ENCODE assay signal across 19 cellular contexts in genomic region chr11:76321820-76322524, GRCh38. TPM values are rescaled to one million over a fixed set of nuclear protein-coding genes. Genes with fewer than 3 reads are reported as not detected.
A peak's percentile ranks its signal among the peaks of the same experiment; 100 is the strongest.
DNase-seq lines count a peak whose midpoint lies in the region; ATAC-seq and TF ChIP-seq lines count a peak whose summit lies in the region.
"Had no signal": no experiment of that assay in that cellular context is flagged by ENCODE, and none has a peak within 500 bp of the region (broad histone marks: within the 10 kb centered on the region; RNA-seq: fewer than 3 reads in every experiment).

No MANE protein-coding gene starts in this region.

- H3K36me3 ChIP-seq in ectodermal cell (ENCODE audit: control insufficient read depth, insufficient read depth, low read length) (no peaks in the 10 kb centered on the region), mesenchymal stem cell (ENCODE audit: control insufficient read depth in 1 of 2, insufficient read depth in 2 of 2, low read depth in 1 of 2, low read length in 2 of 2) (no peaks in the 10 kb centered on the region), thoracic aorta (no peaks in the 10 kb centered on the region), SJCRH30 (no peaks in the 10 kb centered on the region)
- no peaks in the 10 kb centered on the region for H3K36me3 ChIP-seq in effector memory CD4-positive, alpha-beta T cell (ENCODE audit: control insufficient read depth, insufficient read depth, low read length)
- H3K36me3 ChIP-seq: WERI-Rb-1 had no signal

- no peak overlapping the region for H3K14ac ChIP-seq in mesenchymal stem cell (ENCODE audit: low read length in 2 of 2)

- H4K91ac ChIP-seq in mesenchymal stem cell (ENCODE audit: low read length): no peak overlapping the region

- H3K27me3 ChIP-seq in ectodermal cell (ENCODE audit: control insufficient read depth, insufficient read depth, low read length, poor library complexity, severe bottlenecking): peaks cover 37% of the 10 kb centered on the region
- peaks cover 14 to 44% of the 10 kb centered on the region in 2 experiments for H3K27me3 ChIP-seq in mesenchymal stem cell (ENCODE audit: control insufficient read depth in 1 of 2, insufficient read depth in 1 of 2, low read length in 2 of 2)
- no peaks in the 10 kb centered on the region for H3K27me3 ChIP-seq in thoracic aorta (replicated peaks; ENCODE audit: insufficient read depth)
- H3K27me3 ChIP-seq in effector memory CD4-positive, alpha-beta T cell (replicated peaks; ENCODE audit: control insufficient read depth, insufficient read depth, low read length, poor library complexity, severe bottlenecking): peaks cover 7% of the 10 kb centered on the region
- H3K27me3 ChIP-seq in SJCRH30: no peaks in the 10 kb centered on the region

- no peak overlapping the region for H2AK5ac ChIP-seq in mesenchymal stem cell (ENCODE audit: low read length, severe bottlenecking)

- no peaks in the 10 kb centered on the region for H3K79me1 ChIP-seq in mesenchymal stem cell (replicated peaks; ENCODE audit: low read length, poor library complexity, severe bottlenecking)

- WGBS in ectodermal cell, 2 experiments: 5% methylated on average over 59 of the region's 59 CpGs
- WGBS in mesenchymal stem cell: 21% methylated on average over 48 of the region's 59 CpGs

- no peaks in the 10 kb centered on the region for H3K9me3 ChIP-seq in ectodermal cell (ENCODE audit: control insufficient read depth, low read length)
- H3K9me3 ChIP-seq in mesenchymal stem cell (ENCODE audit: control insufficient read depth, low read length): no peaks in the 10 kb centered on the region
- H3K9me3 ChIP-seq in thoracic aorta: no peaks in the 10 kb centered on the region
- H3K9me3 ChIP-seq in effector memory CD4-positive, alpha-beta T cell (ENCODE audit: control insufficient read depth, low read length): no peaks in the 10 kb centered on the region
- no peaks in the 10 kb centered on the region for H3K9me3 ChIP-seq in SJCRH30 (replicated peaks)

- no peak overlapping the region for H2BK12ac ChIP-seq in mesenchymal stem cell (ENCODE audit: low read length in 2 of 2)

- no peak overlapping the region for H2AFZ ChIP-seq in mesenchymal stem cell (ENCODE audit: low read depth, low read length)

- H2BK5ac ChIP-seq in mesenchymal stem cell (ENCODE audit: low read depth, low read length, poor library complexity, severe bottlenecking): no peak overlapping the region

- no peak overlapping the region for H3K18ac ChIP-seq in mesenchymal stem cell (ENCODE audit: low read depth in 1 of 2, low read length in 2 of 2)

- H3K27ac ChIP-seq in ectodermal cell (ENCODE audit: insufficient read depth, low read depth, low read length, poor library complexity, severe bottlenecking) (no peak overlapping the region), mesenchymal stem cell (ENCODE audit: low read length, poor library complexity, severe bottlenecking) (no peak overlapping the region), thoracic aorta (no peak overlapping the region), SJCRH30 (no peak overlapping the region)
- no peak overlapping the region for H3K27ac ChIP-seq in effector memory CD4-positive, alpha-beta T cell (ENCODE audit: insufficient read depth, low read length, poor library complexity, severe bottlenecking)
- H3K27ac ChIP-seq: WERI-Rb-1 had no signal

- H2BK15ac ChIP-seq in mesenchymal stem cell (ENCODE audit: low read depth, poor library complexity, severe bottlenecking): peak overlapping the region; percentile 19

- ATAC-seq in Right ventricle myocardium inferior: no peak
- ATAC-seq in left cardiac atrium: no peak
- ATAC-seq in thoracic aorta (ENCODE audit: insufficient number of reproducible peaks, low FRiP score, low read depth): no peak
- ATAC-seq in HG03439 (IDR thresholded peaks at IDR 0.05; ENCODE audit: unreplicated experiment): no peak
- ATAC-seq: left lobe of liver; natural killer cell treated with Interleukin-12 subunit alpha and Interleukin-12 subunit beta and Interleukin-15 and Interleukin-18, amount 100 ng/mL, for 72 hours; PC-3 had no signal

- DNase-seq in Right ventricle myocardium inferior (ENCODE audit: missing footprints): peak; percentile 17
- no peak for DNase-seq in left cardiac atrium
- DNase-seq in mesenchymal stem cell: no peak
- DNase-seq in thoracic aorta (ENCODE audit: low spot score): no peak
- no peak for DNase-seq in effector memory CD4-positive, alpha-beta T cell
- no peak for DNase-seq in SJCRH30
- DNase-seq: activated naive CD4-positive, alpha-beta T cell; COR-L47; foreskin fibroblast; GDM1; NCI-H1092; NCI-H510A; PC-3; stimulated activated naive CD4-positive, alpha-beta T cell treated with Interleukin-2 at 50 U/mL for 16 hours; WERI-Rb-1 had no signal

- H2BK120ac ChIP-seq in mesenchymal stem cell (ENCODE audit: low read depth, low read length): no peak overlapping the region

- H3K9ac ChIP-seq in mesenchymal stem cell (ENCODE audit: low read length): no peak overlapping the region

- no peak overlapping the region for H3K4me2 ChIP-seq in mesenchymal stem cell (ENCODE audit: low read length, poor library complexity, severe bottlenecking)

- intact Hi-C loops in Right ventricle myocardium inferior (cut with DNase I) (no loop called here), left cardiac atrium (cut with DNase I) (loop anchor here (2.0 to 10.0 kb wide), 2 partner anchors 87 to 115 kb away; partner anchors contain the start of gene WNT11 (in 1 of the 2))

- TF ChIP-seq CTCF in thoracic aorta (IDR thresholded peaks at IDR 0.05): no peak

- peak overlapping the region; percentile 34 for H3K4me3 ChIP-seq in ectodermal cell (ENCODE audit: insufficient read depth, low read depth, low read length)
- no peak overlapping the region for H3K4me3 ChIP-seq in mesenchymal stem cell (ENCODE audit: insufficient read depth in 1 of 2, low read depth in 1 of 2, low read length in 2 of 2)
- peak overlapping the region; percentile 27 for H3K4me3 ChIP-seq in thoracic aorta
- H3K4me3 ChIP-seq in effector memory CD4-positive, alpha-beta T cell (ENCODE audit: insufficient read depth, low read depth, low read length, poor library complexity, severe bottlenecking): no peak overlapping the region
- H3K4me3 ChIP-seq in SJCRH30: no peak overlapping the region

- H3K4ac ChIP-seq in mesenchymal stem cell (ENCODE audit: low read depth in 1 of 2, low read length in 2 of 2): no peak overlapping the region

- H4K8ac ChIP-seq in mesenchymal stem cell (ENCODE audit: low read length): no peak overlapping the region

- H3K4me1 ChIP-seq in ectodermal cell (ENCODE audit: control insufficient read depth, insufficient read depth, low read length) (peaks cover 3% of the 10 kb centered on the region), mesenchymal stem cell (ENCODE audit: control insufficient read depth, insufficient read depth, low read depth, low read length) (peaks cover 5% of the 10 kb centered on the region), thoracic aorta (ENCODE audit: control insufficient read depth in 1 of 2, low read depth in 2 of 2) (no peaks in the 10 kb centered on the region), SJCRH30 (no peaks in the 10 kb centered on the region)
- H3K4me1 ChIP-seq in effector memory CD4-positive, alpha-beta T cell (ENCODE audit: control insufficient read depth, insufficient read depth, low read length, poor library complexity, severe bottlenecking): peaks cover 5% of the 10 kb centered on the region

- no peak overlapping the region for H3K23ac ChIP-seq in mesenchymal stem cell (ENCODE audit: low read length in 2 of 2)

RNA-seq across cellular contexts. Expression of gene THAP12, which starts 59.0 kb away (rescaled TPM):
- total RNA-seq in Right ventricle myocardium inferior (19.4 TPM), left cardiac atrium (10 to 100 TPM; 16.5 to 25.2 TPM), thoracic aorta (10 to 100 TPM; 38.0 to 38.3 TPM)
- 71.4 TPM for polyA plus RNA-seq in ectodermal cell (2013, experiment 1 of 4)
- 80.5 TPM for polyA plus RNA-seq in ectodermal cell (2013, experiment 2 of 4)
- polyA plus RNA-seq in ectodermal cell (2013, experiment 3 of 4): 61.3 TPM
- polyA plus RNA-seq in ectodermal cell (2013, experiment 4 of 4): 71.5 TPM
- polyA plus RNA-seq in mesenchymal stem cell (2013, experiment 1 of 2): 25.9 TPM
- 26.4 TPM for polyA plus RNA-seq in mesenchymal stem cell (2013, experiment 2 of 2)
- 76.4 and 88.2 TPM in 2 replicates for total RNA-seq in SJCRH30 (2014; rRNA removed; shearing (Covaris generic))

RNA-seq across cellular contexts. Expression of gene GVQW3, which starts 59.2 kb away (rescaled TPM):
- total RNA-seq in Right ventricle myocardium inferior: 1.9 TPM
- total RNA-seq in left cardiac atrium: 1 to 10 TPM in 1 of 2 donors, under 1 TPM in 1; 0.99 to 2.1 TPM
- 17.6 TPM for polyA plus RNA-seq in ectodermal cell (2013, experiment 1 of 4)
- 18.6 TPM for polyA plus RNA-seq in ectodermal cell (2013, experiment 2 of 4)
- 11.5 TPM for polyA plus RNA-seq in ectodermal cell (2013, experiment 3 of 4)
- polyA plus RNA-seq in ectodermal cell (2013, experiment 4 of 4): 13.3 TPM
- 0.99 TPM for polyA plus RNA-seq in mesenchymal stem cell (2013, experiment 1 of 2)
- polyA plus RNA-seq in mesenchymal stem cell (2013, experiment 2 of 2): 0.64 TPM
- 1 to 10 TPM in 1 of 2 donors, under 1 TPM in 1; 0.68 to 3.2 TPM for total RNA-seq in thoracic aorta
- 5.9 and 8.5 TPM in 2 replicates for total RNA-seq in SJCRH30 (2014; rRNA removed; shearing (Covaris generic))

Comparison
In these comparisons a context has a peak if more than half of its experiments do, and no peak if none do; other contexts are left out.
1. H3K4me3 ChIP-seq: peak in ectodermal cell (single experiment) and thoracic aorta (single experiment); none in mesenchymal stem cell (0 of 2), effector memory CD4-positive, alpha-beta T cell (single experiment) and SJCRH30 (single experiment).